ENCODE assay signal across 10 cellular contexts in genomic region chr16:56269824-56270684, GRCh38.
DNase-seq lines count a peak whose midpoint lies in the region; ATAC-seq, FAIRE-seq and TF ChIP-seq lines count a peak whose summit lies in the region.
"Had no signal": no experiment of that assay in that cellular context is flagged by ENCODE, and none has a peak within 500 bp of the region (broad histone marks: within the 10 kb centered on the region; RNA-seq: fewer than 3 reads in every experiment).

No MANE protein-coding gene starts in this region.

- H3K4me1 Mint-ChIP-seq in CD8-positive, alpha-beta T cell (ENCODE audit: low read depth), result no peaks in the 10 kb centered on the region
- H3K4me1 Mint-ChIP-seq: B cell had no signal

- H3K27ac Mint-ChIP-seq in CD8-positive, alpha-beta T cell, result no peak overlapping the region
- H3K27ac Mint-ChIP-seq: B cell had no signal

- ATAC-seq in A549 (peak; percentile 65 to 85), HG02981 (IDR thresholded peaks at IDR 0.05; ENCODE audit: unreplicated experiment) (no peak)
- ATAC-seq in CD8-positive, alpha-beta T cell, result no peak

- CTCF ChIA-PET in A549 (lab: Yijun Ruan, JAX), result interaction anchor here (0.6 to 0.8 kb wide), 2 partner anchors 49 to 287 kb away, joined by 3 to 4 read pairs; no protein-coding TSS in a partner anchor
- CTCF ChIA-PET in CD8-positive, alpha-beta T cell (lab: Charles Lee), result interaction anchor here (2.4 kb wide), 1 partner anchor 49 kb away, joined by 5 read pairs; no protein-coding TSS in a partner anchor

- no peaks in the 10 kb centered on the region for H3K4me1 ChIP-seq in A549
- H3K4me1 ChIP-seq in mucosa of rectum (ENCODE audit: control insufficient read depth in 2 of 2, insufficient read depth in 2 of 2, low read length in 2 of 2), result no peaks in the 10 kb centered on the region
- H3K4me1 ChIP-seq in CD8-positive, alpha-beta T cell (ENCODE audit: insufficient read depth, low read length), result no peaks in the 10 kb centered on the region

- TF ChIP-seq RAD21 in A549 (conservative IDR thresholded peaks at IDR 0.05 in 1 of 2, IDR thresholded peaks at IDR 0.05 in 1 of 2), result no peak

- H3K36me3 ChIP-seq in mucosa of rectum (ENCODE audit: control insufficient read depth in 2 of 2, insufficient read depth in 2 of 2, low read length in 2 of 2), result no peaks in the 10 kb centered on the region
- H3K36me3 ChIP-seq in CD8-positive, alpha-beta T cell (ENCODE audit: insufficient read depth, low read length), result no peaks in the 10 kb centered on the region

- TF ChIP-seq EP300 in A549 (IDR thresholded peaks at IDR 0.05), result no peak

- no peak overlapping the region for H3K4me3 Mint-ChIP-seq in CD8-positive, alpha-beta T cell
- H3K4me3 Mint-ChIP-seq: B cell had no signal

- no peaks in the 10 kb centered on the region for H3K36me3 Mint-ChIP-seq in CD8-positive, alpha-beta T cell

- 26% methylated on average over 6 of the region's 7 CpGs for WGBS in A549 (ENCODE audit: missing lambda C conversion rate)

- DNase-seq in A549 (ENCODE audit: low read depth in 1 of 2, low spot score in 1 of 2) (peak in 1 of 2 experiments; percentile 31), NCI-H1092 treated with DMSO at 0.1 percent for 48 hours (lab: John Stamatoyannopoulos, UW) (peak; percentile 75), fibroblast of peridontal ligament (ENCODE audit: extremely low read depth) (peak; percentile 35), urothelium cell line (ENCODE audit: low spot score) (no peak), OCI-M2 (lab: John Stamatoyannopoulos, UW; ENCODE audit: unreplicated experiment) (no peak)
- DNase-seq in CD8-positive, alpha-beta T cell, result no peak
- DNase-seq: activated naive CD4-positive, alpha-beta T cell treated with Interleukin-2 at 50 U/mL for 16 hours had no signal

- 0 out of 3 replicates have a peak, but pooled peaks cover 5% of the 10 kb centered on the region for H3K9me3 ChIP-seq in A549
- no peaks in the 10 kb centered on the region for H3K9me3 ChIP-seq in mucosa of rectum (ENCODE audit: control insufficient read depth in 2 of 2, low read length in 2 of 2)
- no peaks in the 10 kb centered on the region for H3K9me3 ChIP-seq in CD8-positive, alpha-beta T cell (ENCODE audit: low read length)

- POLR2A ChIA-PET in A549 (lab: Yijun Ruan, JAX), result no interaction called here
- POLR2A ChIA-PET in CD8-positive, alpha-beta T cell (lab: Charles Lee), result no interaction called here

- no peak overlapping the region for H3K27ac ChIP-seq in A549
- peak overlapping the region; percentile 57 to 72 for H3K27ac ChIP-seq in mucosa of rectum (ENCODE audit: low read depth in 2 of 2, low read length in 2 of 2)
- no peak overlapping the region for H3K27ac ChIP-seq in CD8-positive, alpha-beta T cell (ENCODE audit: low read depth, low read length)

- no peak for TF ChIP-seq CTCF in A549 (IDR thresholded peaks at IDR 0.05)
- TF ChIP-seq CTCF in CD8-positive, alpha-beta T cell (IDR thresholded peaks at IDR 0.05), result no peak

- no peak overlapping the region for H3K4me2 ChIP-seq in A549

- no peaks in the 10 kb centered on the region for H3K27me3 ChIP-seq in mucosa of rectum (ENCODE audit: control insufficient read depth in 2 of 2, insufficient read depth in 2 of 2, low read length in 2 of 2)
- no peaks in the 10 kb centered on the region for H3K27me3 ChIP-seq in CD8-positive, alpha-beta T cell (ENCODE audit: insufficient read depth, low read length)

- intact Hi-C loops in CD8-positive, alpha-beta T cell (cut with DNase I, micrococcal nuclease), result no loop called here

- no peaks in the 10 kb centered on the region for H3K27me3 Mint-ChIP-seq in CD8-positive, alpha-beta T cell (ENCODE audit: low read depth)

- H3K4me3 ChIP-seq in A549 (no peak overlapping the region), mucosa of rectum (ENCODE audit: low read length in 2 of 2) (no peak overlapping the region)
- H3K4me3 ChIP-seq in CD8-positive, alpha-beta T cell (ENCODE audit: low read depth, low read length), result no peak overlapping the region

- H3K9ac ChIP-seq in mucosa of rectum (ENCODE audit: low read depth in 1 of 2, low read length in 2 of 2), result peak overlapping the region in 1 of 2 donors; percentile 7

- no peaks in the 10 kb centered on the region for H3K9me3 Mint-ChIP-seq in CD8-positive, alpha-beta T cell

- TF ChIP-seq POLR2A in A549 (IDR thresholded peaks at IDR 0.05; ENCODE audit: low read length), result no peak

- FAIRE-seq in A549 (lab: Jason Lieb, UNC), result no peak
- FAIRE-seq in urothelium cell line (lab: Jason Lieb, UNC), result no peak

TF ChIP-seq in A549, 52 proteins besides CTCF, POLR2A, EP300 and RAD21:
- no peak for TF ChIP-seq KDM1A (IDR thresholded peaks at IDR 0.05; ENCODE audit: low read depth)
- TF ChIP-seq RCOR1 (IDR thresholded peaks at IDR 0.05; ENCODE audit: low read depth, low read length), result no peak
- TF ChIP-seq PBX3 (IDR thresholded peaks at IDR 0.05), result no peak
- TF ChIP-seq GATA3 (IDR thresholded peaks at IDR 0.05; ENCODE audit: borderline replicate concordance), result no peak
- no peak for TF ChIP-seq CHD2 (IDR thresholded peaks at IDR 0.05; ENCODE audit: low read length, partially characterized antibody)
- no peak for TF ChIP-seq CHD4 (IDR thresholded peaks at IDR 0.05; ENCODE audit: borderline replicate concordance)
- TF ChIP-seq SREBF2 (IDR thresholded peaks at IDR 0.05), result no peak
- TF ChIP-seq BHLHE40 (IDR thresholded peaks at IDR 0.05; ENCODE audit: low read depth, low read length), result no peak
- no peak for TF ChIP-seq HMGXB4 (CRISPR knock-in tag; IDR thresholded peaks at IDR 0.05; ENCODE audit: borderline replicate concordance)
- TF ChIP-seq ELK1 (IDR thresholded peaks at IDR 0.05; ENCODE audit: low read depth, low read length), result no peak
- no peak for TF ChIP-seq HOXB13 (CRISPR knock-in tag; IDR thresholded peaks at IDR 0.05; ENCODE audit: low read depth)
- no peak for TF ChIP-seq NFE2L2 (conservative IDR thresholded peaks at IDR 0.05; ENCODE audit: low read length)
- TF ChIP-seq CBX8 (IDR thresholded peaks at IDR 0.05), result no peak
- no peak for TF ChIP-seq NR3C1 (IDR thresholded peaks at IDR 0.05)
- no peak for TF ChIP-seq ZFP36 (IDR thresholded peaks at IDR 0.05; ENCODE audit: borderline replicate concordance, partially characterized antibody)
- no peak for TF ChIP-seq CEBPB (IDR thresholded peaks at IDR 0.05)
- TF ChIP-seq EHMT2 (IDR thresholded peaks at IDR 0.05; ENCODE audit: low read depth), result no peak
- no peak for TF ChIP-seq RARB (CRISPR knock-in tag; IDR thresholded peaks at IDR 0.05)
- no peak for TF ChIP-seq KDM5A (IDR thresholded peaks at IDR 0.05)
TF ChIP-seq in A549: peak in this region for 0.

Comparison
In these comparisons a context has a peak if more than half of its experiments do, and no peak if none do; other contexts are left out.
1. ATAC-seq: peak in A549 (2 of 2); none in HG02981 (single experiment) and CD8-positive, alpha-beta T cell (single experiment).
2. DNase-seq: peak in NCI-H1092 treated with DMSO at 0.1 percent for 48 hours (single experiment) and fibroblast of peridontal ligament (single experiment); none in urothelium cell line (single experiment), OCI-M2 (single experiment) and CD8-positive, alpha-beta T cell (0 of 7).
3. H3K27ac ChIP-seq: peak in mucosa of rectum (2 of 2); none in A549 (0 of 2) and CD8-positive, alpha-beta T cell (single experiment).